19 cellular contexts compared by ENCODE assay signal in the genomic region with DNA sequence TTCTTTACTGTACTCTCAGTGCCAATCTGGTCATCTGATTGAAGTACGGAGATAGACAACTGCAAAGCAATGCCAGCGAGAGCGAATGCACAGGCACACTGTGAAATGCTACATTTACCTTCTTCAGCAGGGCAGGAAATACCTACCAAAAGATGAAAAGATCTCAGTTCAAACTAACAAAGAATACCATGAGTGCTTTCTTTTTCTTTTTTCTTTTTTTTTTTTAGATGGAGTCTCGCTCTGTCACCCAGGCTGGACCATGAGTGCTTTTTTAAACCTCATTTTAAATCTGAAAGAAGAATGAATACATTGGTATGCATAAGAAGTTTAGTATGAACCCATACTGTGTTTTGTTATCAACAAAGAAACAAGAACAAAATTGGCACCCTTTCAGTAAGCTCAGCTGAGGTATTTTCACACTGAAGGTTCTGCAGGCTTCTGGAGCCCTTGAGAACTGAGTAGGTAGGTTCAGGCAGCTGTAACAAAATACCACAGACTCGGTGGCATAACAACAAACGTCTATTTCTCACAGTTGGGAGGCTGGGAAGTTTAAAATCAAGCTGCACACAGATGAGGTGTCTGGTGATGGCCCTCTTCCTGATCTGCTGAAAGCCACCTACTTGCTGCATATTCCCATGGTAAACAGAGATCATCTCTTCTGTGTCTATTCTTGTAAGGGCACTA. TPM values are rescaled to one million over a fixed set of nuclear protein-coding genes. Genes with fewer than 3 reads are reported as not detected.
A peak's percentile ranks its signal among the peaks of the same experiment; 100 is the strongest.
DNase-seq lines count a peak whose midpoint lies in the region; ATAC-seq, FAIRE-seq and TF ChIP-seq lines count a peak whose summit lies in the region.
"Had no signal": no experiment of that assay in that cellular context is flagged by ENCODE, and none has a peak within 500 bp of the region (broad histone marks: within the 10 kb centered on the region; RNA-seq: fewer than 3 reads in every experiment).

No MANE protein-coding gene starts in this region.

- H3K4me3 ChIP-seq in OCI-LY1 (ENCODE audit: low read depth, low read length, poor library complexity, severe bottlenecking), result peak overlapping the region; percentile 36
- no peak overlapping the region for H3K4me3 ChIP-seq in neural progenitor cell
- H3K4me3 ChIP-seq in pancreas, result no peak overlapping the region
- H3K4me3 ChIP-seq: A549, tibial nerve had no signal

- no peak for FAIRE-seq in pancreas (lab: Jason Lieb, UNC)
- FAIRE-seq: A549 had no signal

- H3K36me3 ChIP-seq in OCI-LY1 (ENCODE audit: insufficient read depth, low read length), result peaks cover 12% of the 10 kb centered on the region; the same call in 1 of the 2 replicates
- H3K36me3 ChIP-seq in neural progenitor cell, result no peaks in the 10 kb centered on the region
- no peaks in the 10 kb centered on the region for H3K36me3 ChIP-seq in pancreas
- H3K36me3 ChIP-seq: tibial nerve had no signal

- H4K20me1 ChIP-seq in OCI-LY1 (ENCODE audit: insufficient read depth, low read length), result no peaks in the 10 kb centered on the region
- no peaks in the 10 kb centered on the region for H4K20me1 ChIP-seq in neural progenitor cell (ENCODE audit: low read depth)

- no peak for ATAC-seq in activated naive CD8-positive, alpha-beta T cell treated with anti-CD3 and anti-CD28 coated beads, Interleukin-2, amount 50 U/mL, for 24 hours
- ATAC-seq in SK-N-SH treated with all-trans-retinoic acid at 6 μM for 48 hours (no peak), pancreas (no peak)
- ATAC-seq: A549 had no signal

- 36 to 57% methylated on average over 6 of the region's 6 CpGs for WGBS in pancreas, 2 donors

- peaks cover 76% of the 10 kb centered on the region for H3K4me1 Mint-ChIP-seq in activated CD4-positive, alpha-beta T cell treated with anti-CD3 and anti-CD28 coated beads, Interleukin-2, amount 10 ng/mL, durations not matched to agents 24 days and 14 days
- peaks cover 88% of the 10 kb centered on the region for H3K4me1 Mint-ChIP-seq in activated naive CD8-positive, alpha-beta T cell treated with anti-CD3 and anti-CD28 coated beads, Interleukin-2, amount 50 U/mL, for 24 hours
- peaks cover 28% of the 10 kb centered on the region for H3K4me1 Mint-ChIP-seq in neural progenitor cell

- no peaks in the 10 kb centered on the region for H3K36me3 Mint-ChIP-seq in activated CD4-positive, alpha-beta T cell treated with anti-CD3 and anti-CD28 coated beads, Interleukin-2, amount 10 ng/mL, durations not matched to agents 24 days and 14 days (ENCODE audit: low read depth)
- H3K36me3 Mint-ChIP-seq in activated naive CD8-positive, alpha-beta T cell treated with anti-CD3 and anti-CD28 coated beads, Interleukin-2, amount 50 U/mL, for 24 hours (ENCODE audit: low read depth), result peaks cover 2% of the 10 kb centered on the region
- H3K36me3 Mint-ChIP-seq in neural progenitor cell, result no peaks in the 10 kb centered on the region

- peak; percentile 75 for DNase-seq in activated CD4-positive, alpha-beta T cell treated with anti-CD3 and anti-CD28 coated beads, Interleukin-2, amount 10 ng/mL, durations not matched to agents 24 days and 14 days
- DNase-seq in activated CD4-positive, alpha-beta T cell treated with anti-CD3 and anti-CD28 coated beads for 4 hours, result no peak
- DNase-seq in activated naive CD8-positive, alpha-beta T cell treated with anti-CD3 and anti-CD28 coated beads, Interleukin-2, amount 50 U/mL, for 24 hours, result no peak
- no peak for DNase-seq in neural progenitor cell (ENCODE audit: low spot score)
- DNase-seq in KG1 (lab: John Stamatoyannopoulos, UW), result no peak
- no peak for DNase-seq in pancreas
- DNase-seq: activated CD4-positive, CD25-positive, alpha-beta regulatory T cell treated with anti-CD3 and anti-CD28 coated beads, Interleukin-2, amount 50 U/mL, for 72 hours; amniotic stem cell; HFFc6; MV-4-11; NCI-H2227 treated with DMSO at 0.1 percent for 48 hours; SW 1271 had no signal

- H3K4me3 Mint-ChIP-seq in activated CD4-positive, alpha-beta T cell treated with anti-CD3 and anti-CD28 coated beads, Interleukin-2, amount 10 ng/mL, durations not matched to agents 24 days and 14 days, result peak overlapping the region; percentile 56
- H3K4me3 Mint-ChIP-seq in activated naive CD8-positive, alpha-beta T cell treated with anti-CD3 and anti-CD28 coated beads, Interleukin-2, amount 50 U/mL, for 24 hours, result peak overlapping the region; percentile 40
- no peak overlapping the region for H3K4me3 Mint-ChIP-seq in neural progenitor cell
- H3K4me3 Mint-ChIP-seq: HFFc6 had no signal

- peaks cover 96% of the 10 kb centered on the region for H3K4me1 ChIP-seq in OCI-LY1 (ENCODE audit: insufficient read depth, low read length, severe bottlenecking)
- peaks cover 24% of the 10 kb centered on the region for H3K4me1 ChIP-seq in neural progenitor cell
- peaks cover 0 to 12% (median 7%) of the 10 kb centered on the region in 3 donors for H3K4me1 ChIP-seq in pancreas

- H3K27ac Mint-ChIP-seq in activated CD4-positive, alpha-beta T cell treated with anti-CD3 and anti-CD28 coated beads, Interleukin-2, amount 10 ng/mL, durations not matched to agents 24 days and 14 days, result peak overlapping the region; percentile 57
- peak overlapping the region; percentile 68 for H3K27ac Mint-ChIP-seq in activated naive CD8-positive, alpha-beta T cell treated with anti-CD3 and anti-CD28 coated beads, Interleukin-2, amount 50 U/mL, for 24 hours
- H3K27ac Mint-ChIP-seq in neural progenitor cell, result peak overlapping the region; percentile 50
- H3K27ac Mint-ChIP-seq: HFFc6 had no signal

- H3F3A ChIP-seq in OCI-LY1 (ENCODE audit: insufficient read depth, low read length) (peaks cover 10% of the 10 kb centered on the region; the same call in 1 of the 2 replicates), neural progenitor cell (ENCODE audit: low read depth) (peaks cover 3% of the 10 kb centered on the region)

- peak overlapping the region; percentile 69 for H3K9ac ChIP-seq in OCI-LY1 (ENCODE audit: low read length)
- no peak overlapping the region for H3K9ac ChIP-seq in neural progenitor cell

- TF ChIP-seq CTCF in OCI-LY1 (IDR thresholded peaks at IDR 0.05; ENCODE audit: low read length), result no peak
- no peak for TF ChIP-seq CTCF in neural progenitor cell (IDR thresholded peaks at IDR 0.05)
- no peak for TF ChIP-seq CTCF in pancreas (IDR thresholded peaks at IDR 0.05)

- H3K9me3 ChIP-seq in OCI-LY1 (ENCODE audit: low read length), result no peaks in the 10 kb centered on the region
- H3K9me3 ChIP-seq in neural progenitor cell (ENCODE audit: low read depth), result no peaks in the 10 kb centered on the region
- no peaks in the 10 kb centered on the region for H3K9me3 ChIP-seq in pancreas
- H3K9me3 ChIP-seq: A549, tibial nerve had no signal

- H3K27ac ChIP-seq in OCI-LY1 (ENCODE audit: low read depth, low read length, poor library complexity, severe bottlenecking), result peak overlapping the region; percentile 100
- no peak overlapping the region for H3K27ac ChIP-seq in neural progenitor cell
- no peak overlapping the region for H3K27ac ChIP-seq in pancreas
- H3K27ac ChIP-seq: A549, tibial nerve had no signal

- intact Hi-C loops in activated CD4-positive, alpha-beta T cell treated with anti-CD3 and anti-CD28 coated beads, Interleukin-2, amount 10 ng/mL, durations not matched to agents 24 days and 14 days (cut with micrococcal nuclease), result loop anchor here (1.0 kb wide), 1 partner anchor 176 kb away; no protein-coding TSS in a partner anchor
- intact Hi-C loops in pancreas (cut with DNase I), result loop anchor here in 1 of 3 donors (10.0 kb wide), 1 partner anchor 539 kb away; no protein-coding TSS in a partner anchor

- H3K27me3 ChIP-seq in OCI-LY1 (ENCODE audit: insufficient read depth, low read length) (no peaks in the 10 kb centered on the region), neural progenitor cell (no peaks in the 10 kb centered on the region), pancreas (no peaks in the 10 kb centered on the region)
- H3K27me3 ChIP-seq: tibial nerve had no signal

- no peaks in the 10 kb centered on the region for H3K9me2 ChIP-seq in OCI-LY1 (ENCODE audit: low read depth, low read length)

- peaks cover 13% of the 10 kb centered on the region for H3K79me2 ChIP-seq in OCI-LY1 (ENCODE audit: insufficient read depth, low read length)
- no peaks in the 10 kb centered on the region for H3K79me2 ChIP-seq in neural progenitor cell (ENCODE audit: low read depth)

- H3K4me2 ChIP-seq in OCI-LY1 (ENCODE audit: low read length) (peak overlapping the region; percentile 66), neural progenitor cell (no peak overlapping the region)
- H3K4me2 ChIP-seq: A549 had no signal

- H3K27me3 Mint-ChIP-seq in activated CD4-positive, alpha-beta T cell treated with anti-CD3 and anti-CD28 coated beads, Interleukin-2, amount 10 ng/mL, durations not matched to agents 24 days and 14 days, result no peaks in the 10 kb centered on the region
- H3K27me3 Mint-ChIP-seq in activated naive CD8-positive, alpha-beta T cell treated with anti-CD3 and anti-CD28 coated beads, Interleukin-2, amount 50 U/mL, for 24 hours, result no peaks in the 10 kb centered on the region
- H3K27me3 Mint-ChIP-seq in neural progenitor cell (ENCODE audit: insufficient read depth, low read depth), result peaks cover 7% of the 10 kb centered on the region

- H2AFZ ChIP-seq in OCI-LY1 (ENCODE audit: low read length) (no peak overlapping the region), neural progenitor cell (replicated peaks) (peak overlapping the region; percentile 28)

- H3K9me3 Mint-ChIP-seq in activated CD4-positive, alpha-beta T cell treated with anti-CD3 and anti-CD28 coated beads, Interleukin-2, amount 10 ng/mL, durations not matched to agents 24 days and 14 days, result no peaks in the 10 kb centered on the region
- H3K9me3 Mint-ChIP-seq in activated naive CD8-positive, alpha-beta T cell treated with anti-CD3 and anti-CD28 coated beads, Interleukin-2, amount 50 U/mL, for 24 hours, result no peaks in the 10 kb centered on the region
- no peaks in the 10 kb centered on the region for H3K9me3 Mint-ChIP-seq in neural progenitor cell
- H3K9me3 Mint-ChIP-seq: HFFc6 had no signal

TF ChIP-seq in SK-N-SH treated with all-trans-retinoic acid at 6 μM for 48 hours, 23 proteins besides CTCF, POLR2A, EP300 and RAD21 (continues in another document):
- no peak for TF ChIP-seq GLIS3 (CRISPR knock-in tag; IDR thresholded peaks at IDR 0.05)
- no peak for TF ChIP-seq ISL1 (CRISPR knock-in tag; IDR thresholded peaks at IDR 0.05)
- no peak for TF ChIP-seq ARNTL (CRISPR knock-in tag; IDR thresholded peaks at IDR 0.05; ENCODE audit: borderline replicate concordance, low read depth)

RNA-seq across cellular contexts. Expression of gene CHI3L2, which starts 1.7 kb away (rescaled TPM):
- 2.3 and 3.9 TPM in 2 replicates for total RNA-seq in activated CD4-positive, alpha-beta T cell treated with anti-CD3 and anti-CD28 coated beads, Interleukin-2, amount 10 ng/mL, durations not matched to agents 24 days and 14 days
- total RNA-seq in neural progenitor cell (ENCODE audit: low replicate concordance), result not detected in 2 replicates
- total RNA-seq in pancreas, result 1 to 10 TPM in 1 of 6 donors, under 1 TPM in 2, not detected in 3; 0.66 to 1.2 (median 0.95) TPM
- under 1 TPM; 0.07 to 0.30 TPM for polyA plus RNA-seq in pancreas
- total RNA-seq: dermis microvascular lymphatic vessel endothelial cell, lung microvascular endothelial cell had no signal

RNA-seq across cellular contexts. Expression of gene DENND2D, which starts 25.4 kb away (rescaled TPM):
- 175 and 180 TPM in 2 replicates for total RNA-seq in activated CD4-positive, alpha-beta T cell treated with anti-CD3 and anti-CD28 coated beads, Interleukin-2, amount 10 ng/mL, durations not matched to agents 24 days and 14 days
- total RNA-seq in neural progenitor cell (ENCODE audit: low replicate concordance) (not detected in 2 replicates), pancreas (10 to 100 TPM in 5 of 6 donors, 1 to 10 TPM in 1; 8.0 to 30.4 (median 15.9) TPM)
- 10 to 100 TPM; 21.1 to 27.7 TPM for polyA plus RNA-seq in pancreas
- total RNA-seq: HT1080 had no signal
